Comparison of ENCODE assay signal across 23 cellular contexts in genomic region chr1:41610361-41610760, GRCh38.
DNase-seq lines count a peak whose midpoint lies in the region; ATAC-seq and TF ChIP-seq lines count a peak whose summit lies in the region.
"Had no signal": no experiment of that assay in that cellular context is flagged by ENCODE, and none has a peak within 500 bp of the region (broad histone marks: within the 10 kb centered on the region; RNA-seq: fewer than 3 reads in every experiment).

No MANE protein-coding gene starts in this region.

- no peak overlapping the region for H3K27ac ChIP-seq in vagina

- peak overlapping the region; percentile 0 for H3K27ac Mint-ChIP-seq in activated T-cell treated with anti-CD3 and anti-CD28 coated beads, Interleukin-2, amount 50 U/mL, for 24 hours
- H3K27ac Mint-ChIP-seq: GM23338, HFFc6 had no signal

- intact Hi-C loops in vagina (cut with DNase I) = no loop called here

- no peaks in the 10 kb centered on the region for H3K9me3 ChIP-seq in vagina
- H3K9me3 ChIP-seq: HAP-1, MG63 had no signal

- H3K4me1 Mint-ChIP-seq in activated T-cell treated with anti-CD3 and anti-CD28 coated beads, Interleukin-2, amount 50 U/mL, for 24 hours (ENCODE audit: low read depth) = peaks cover 55% of the 10 kb centered on the region
- H3K4me1 Mint-ChIP-seq: GM23338 had no signal

- H3K9me3 Mint-ChIP-seq in activated T-cell treated with anti-CD3 and anti-CD28 coated beads, Interleukin-2, amount 50 U/mL, for 24 hours = no peaks in the 10 kb centered on the region
- H3K9me3 Mint-ChIP-seq: GM23338, HFFc6 had no signal

- TF ChIP-seq POLR2A in vagina (IDR thresholded peaks at IDR 0.05) = no peak

- no peaks in the 10 kb centered on the region for H3K27me3 ChIP-seq in vagina
- H3K27me3 ChIP-seq: MG63 had no signal

- no peak for DNase-seq in activated T-cell treated with anti-CD3 and anti-CD28 coated beads, Interleukin-2, amount 50 U/mL, for 24 hours
- no peak for DNase-seq in activated T-cell treated with anti-CD3 and anti-CD28 coated beads for 4 hours
- DNase-seq in ELF-1 (ENCODE audit: low read depth, low spot score) = peak; percentile 68
- peak; percentile 68 for DNase-seq in mesenteric fat pad (ENCODE audit: low spot score)
- DNase-seq in vagina (ENCODE audit: extremely low spot score in 2 of 2) = peak; percentile 43 to 72
- no peak for DNase-seq in DMS 273 (lab: John Stamatoyannopoulos, UW; ENCODE audit: unreplicated experiment)
- DNase-seq: DMS53, GDM1, HFFc6, IMR-90, KG1, MG63, NCI-H1048, NCI-H1694 treated with DMSO at 0.1 percent for 48 hours, NCI-H2081 treated with DMSO at 0.1 percent for 48 hours, NCI-H2171, NCI-H226, NCI-H510A, SHP77 treated with DMSO at 0.1 percent for 48 hours had no signal

- TF ChIP-seq CTCF in vagina (IDR thresholded peaks at IDR 0.05) = no peak

- peaks cover 16% of the 10 kb centered on the region for H3K4me1 ChIP-seq in vagina
- H3K4me1 ChIP-seq: HAP-1 had no signal

- no peak for ATAC-seq in HG03354 (IDR thresholded peaks at IDR 0.05; ENCODE audit: poor library complexity, severe bottlenecking, unreplicated experiment)
- ATAC-seq: GM12878, GM23338 had no signal

- H3K4me3 ChIP-seq in vagina = no peak overlapping the region
- H3K4me3 ChIP-seq: GM12878, GM23338, HAP-1, MG63 had no signal

- H3K4me3 Mint-ChIP-seq in activated T-cell treated with anti-CD3 and anti-CD28 coated beads, Interleukin-2, amount 50 U/mL, for 24 hours = no peak overlapping the region
- H3K4me3 Mint-ChIP-seq: GM23338, HFFc6 had no signal

- no peaks in the 10 kb centered on the region for H3K27me3 Mint-ChIP-seq in activated T-cell treated with anti-CD3 and anti-CD28 coated beads, Interleukin-2, amount 50 U/mL, for 24 hours

- no peaks in the 10 kb centered on the region for H3K36me3 ChIP-seq in vagina
- H3K36me3 ChIP-seq: HAP-1, MG63 had no signal

- H3K36me3 Mint-ChIP-seq in activated T-cell treated with anti-CD3 and anti-CD28 coated beads, Interleukin-2, amount 50 U/mL, for 24 hours (ENCODE audit: low read depth) = peaks cover 97% of the 10 kb centered on the region

Comparison
In these comparisons a context has a peak if more than half of its experiments do, and no peak if none do; other contexts are left out.
1. DNase-seq: peak in ELF-1 (single experiment), mesenteric fat pad (single experiment) and vagina (2 of 2); none in activated T-cell treated with anti-CD3 and anti-CD28 coated beads, Interleukin-2, amount 50 U/mL, for 24 hours (single experiment), activated T-cell treated with anti-CD3 and anti-CD28 coated beads for 4 hours (single experiment) and DMS 273 (single experiment).